Comparison of ENCODE assay signal across 12 cellular contexts in genomic region chr21:32359719-32360260, GRCh38. TPM values are rescaled to one million over a fixed set of nuclear protein-coding genes. Genes with fewer than 3 reads are reported as not detected.
DNase-seq lines count a peak whose midpoint lies in the region; ATAC-seq, FAIRE-seq and TF ChIP-seq lines count a peak whose summit lies in the region.
"Had no signal": no experiment of that assay in that cellular context is flagged by ENCODE, and none has a peak within 500 bp of the region (broad histone marks: within the 10 kb centered on the region; RNA-seq: fewer than 3 reads in every experiment).

No MANE protein-coding gene starts in this region.

- H3K27ac Mint-ChIP-seq in activated CD4-positive, alpha-beta T cell treated with anti-CD3 and anti-CD28 coated beads, Interleukin-2, amount 10 ng/mL, durations not matched to agents 7 days and 5 days, result peak overlapping the region; percentile 36
- H3K27ac Mint-ChIP-seq in endodermal cell, result peak overlapping the region; percentile 32
- H3K27ac Mint-ChIP-seq: immature natural killer cell had no signal

- ATAC-seq in GM18520 (IDR thresholded peaks at IDR 0.05; ENCODE audit: unreplicated experiment), result no peak

- H3K4me3 ChIP-seq in endodermal cell (ENCODE audit: low read length) (no peak overlapping the region), small intestine (ENCODE audit: low read depth in 1 of 2, low read length in 2 of 2) (no peak overlapping the region)
- H3K4me3 ChIP-seq: SK-N-MC had no signal

- peaks cover 49% of the 10 kb centered on the region for H3K36me3 Mint-ChIP-seq in activated CD4-positive, alpha-beta T cell treated with anti-CD3 and anti-CD28 coated beads, Interleukin-2, amount 10 ng/mL, durations not matched to agents 7 days and 5 days (ENCODE audit: low read depth)
- peaks cover 68% of the 10 kb centered on the region for H3K36me3 Mint-ChIP-seq in endodermal cell (ENCODE audit: low read depth)

- POLR2A ChIA-PET in activated CD4-positive, alpha-beta T cell treated with anti-CD3 and anti-CD28 coated beads, Interleukin-2, amount 10 ng/mL, durations not matched to agents 7 days and 5 days (lab: Charles Lee), result no interaction called here

- no peaks in the 10 kb centered on the region for H3K9me3 Mint-ChIP-seq in activated CD4-positive, alpha-beta T cell treated with anti-CD3 and anti-CD28 coated beads, Interleukin-2, amount 10 ng/mL, durations not matched to agents 7 days and 5 days
- no peaks in the 10 kb centered on the region for H3K9me3 Mint-ChIP-seq in endodermal cell
- H3K9me3 Mint-ChIP-seq: immature natural killer cell had no signal

- no peak overlapping the region for H3K9ac ChIP-seq in endodermal cell (ENCODE audit: extremely low read depth, low read length, poor library complexity, severe bottlenecking)

- no peak overlapping the region for H3K4me3 Mint-ChIP-seq in activated CD4-positive, alpha-beta T cell treated with anti-CD3 and anti-CD28 coated beads, Interleukin-2, amount 10 ng/mL, durations not matched to agents 7 days and 5 days
- H3K4me3 Mint-ChIP-seq in endodermal cell, result no peak overlapping the region
- H3K4me3 Mint-ChIP-seq: immature natural killer cell had no signal

- peaks cover 9% of the 10 kb centered on the region for H3K4me1 Mint-ChIP-seq in activated CD4-positive, alpha-beta T cell treated with anti-CD3 and anti-CD28 coated beads, Interleukin-2, amount 10 ng/mL, durations not matched to agents 7 days and 5 days
- no peaks in the 10 kb centered on the region for H3K4me1 Mint-ChIP-seq in endodermal cell
- H3K4me1 Mint-ChIP-seq: immature natural killer cell had no signal

- no peak for FAIRE-seq in small intestine (lab: Jason Lieb, UNC)
- FAIRE-seq: colon had no signal

- H3K9me3 ChIP-seq in endodermal cell (ENCODE audit: control insufficient read depth, low read length), result no peaks in the 10 kb centered on the region
- no peaks in the 10 kb centered on the region for H3K9me3 ChIP-seq in small intestine (ENCODE audit: control insufficient read depth, low read depth)

- DNase-seq in activated CD4-positive, alpha-beta T cell treated with anti-CD3 and anti-CD28 coated beads, Interleukin-2, amount 10 ng/mL, durations not matched to agents 7 days and 5 days, result no peak
- DNase-seq in activated CD4-positive, alpha-beta T cell treated with anti-CD3 and anti-CD28 coated beads, Interleukin-2, amount 50 U/mL, for 1 hour, result no peak
- peak; percentile 35 for DNase-seq in NAMALWA (ENCODE audit: low spot score)
- no peak for DNase-seq in endodermal cell
- peak; percentile 9 for DNase-seq in small intestine
- DNase-seq in NCI-H748 (lab: John Stamatoyannopoulos, UW; ENCODE audit: unreplicated experiment), result no peak
- DNase-seq in effector CD8-positive, alpha-beta T cell (lab: John Stamatoyannopoulos, UW), result no peak
- DNase-seq: immature natural killer cell had no signal

- H3K36me3 ChIP-seq in endodermal cell (ENCODE audit: control insufficient read depth, insufficient read depth, low read length), result peaks cover 82% of the 10 kb centered on the region
- peaks cover 16 to 24% of the 10 kb centered on the region in 2 donors for H3K36me3 ChIP-seq in small intestine (ENCODE audit: control insufficient read depth in 2 of 2, insufficient read depth in 2 of 2, low read length in 2 of 2)

- peak; percentile 44 for TF ChIP-seq CTCF in endodermal cell (conservative IDR thresholded peaks at IDR 0.05)

- H3K27me3 ChIP-seq in endodermal cell (ENCODE audit: control insufficient read depth, insufficient read depth, low read length, poor library complexity, severe bottlenecking), result no peaks in the 10 kb centered on the region
- H3K27me3 ChIP-seq in small intestine (ENCODE audit: control insufficient read depth in 2 of 2, insufficient read depth in 2 of 2, low read length in 2 of 2), result no peaks in the 10 kb centered on the region

- CTCF ChIA-PET in activated CD4-positive, alpha-beta T cell treated with anti-CD3 and anti-CD28 coated beads, Interleukin-2, amount 10 ng/mL, durations not matched to agents 7 days and 5 days (lab: Charles Lee), result no interaction called here

- WGBS in endodermal cell (ENCODE audit: insufficient coverage in 1 of 2, insufficient read length in 1 of 2), 2 experiments, result 82 to 90% methylated on average over 3 to 7 of the region's 7 CpGs
- 59 to 70% (median 68%) methylated on average over 7 of the region's 7 CpGs for WGBS in small intestine, 3 donors

- H3K4me1 ChIP-seq in endodermal cell (ENCODE audit: control insufficient read depth, insufficient read depth, low read length) (no peaks in the 10 kb centered on the region), small intestine (ENCODE audit: control insufficient read depth in 2 of 2, insufficient read depth in 1 of 2, low read depth in 1 of 2, low read length in 1 of 2) (no peaks in the 10 kb centered on the region)

- H3K27ac ChIP-seq in endodermal cell (ENCODE audit: low read depth, low read length) (no peak overlapping the region), small intestine (ENCODE audit: low read depth in 1 of 2, low read length in 1 of 2) (no peak overlapping the region)
- H3K27ac ChIP-seq: C4-2B, SK-N-MC had no signal

- H3K27me3 Mint-ChIP-seq in activated CD4-positive, alpha-beta T cell treated with anti-CD3 and anti-CD28 coated beads, Interleukin-2, amount 10 ng/mL, durations not matched to agents 7 days and 5 days, result no peaks in the 10 kb centered on the region
- H3K27me3 Mint-ChIP-seq in endodermal cell (ENCODE audit: insufficient read depth), result no peaks in the 10 kb centered on the region

RNA-seq across cellular contexts. Expression of gene URB1, which starts 33.0 kb away (rescaled TPM):
- 10 to 100 TPM; 16.3 to 16.9 TPM for total RNA-seq in activated CD4-positive, alpha-beta T cell treated with anti-CD3 and anti-CD28 coated beads, Interleukin-2, amount 10 ng/mL, durations not matched to agents 7 days and 5 days
- 10 to 100 TPM in 1 of 2 donors, 1 to 10 TPM in 1; 9.4 to 14.0 TPM for total RNA-seq in endodermal cell
- 9.7 TPM for polyA plus RNA-seq in endodermal cell (2013, experiment 1 of 2)
- polyA plus RNA-seq in endodermal cell (2013, experiment 2 of 2), result 9.0 TPM
- polyA plus RNA-seq in small intestine, result 1 to 10 TPM in 1 of 3 donors, under 1 TPM in 2; 0.67 to 6.0 (median 0.81) TPM

RNA-seq across cellular contexts. Expression of gene EVA1C, which starts 52.7 kb away (rescaled TPM):
- 1 to 10 TPM; 4.8 to 5.4 TPM for total RNA-seq in activated CD4-positive, alpha-beta T cell treated with anti-CD3 and anti-CD28 coated beads, Interleukin-2, amount 10 ng/mL, durations not matched to agents 7 days and 5 days
- total RNA-seq in endodermal cell, result under 1 TPM in 1 of 2 donors, not detected in 1; 0.68 TPM
- 1.1 TPM for polyA plus RNA-seq in endodermal cell (2013, experiment 1 of 2)
- 0.95 TPM for polyA plus RNA-seq in endodermal cell (2013, experiment 2 of 2)
- polyA plus RNA-seq in small intestine, result 10 to 100 TPM; 13.5 to 33.5 (median 18.6) TPM

Comparison
In these comparisons a context has a peak if more than half of its experiments do, and no peak if none do; other contexts are left out.
1. DNase-seq: peak in NAMALWA (single experiment) and small intestine (single experiment); none in activated CD4-positive, alpha-beta T cell treated with anti-CD3 and anti-CD28 coated beads, Interleukin-2, amount 10 ng/mL, durations not matched to agents 7 days and 5 days (single experiment), activated CD4-positive, alpha-beta T cell treated with anti-CD3 and anti-CD28 coated beads, Interleukin-2, amount 50 U/mL, for 1 hour (single experiment), endodermal cell (single experiment), NCI-H748 (single experiment) and effector CD8-positive, alpha-beta T cell (single experiment).